In genomic region chr10:32376780-32377179, GRCh38 we compare ENCODE assay signal across 8 cellular contexts. TPM values are rescaled to one million over a fixed set of nuclear protein-coding genes. Genes with fewer than 3 reads are reported as not detected.
A peak's percentile ranks its signal among the peaks of the same experiment; 100 is the strongest.
DNase-seq lines count a peak whose midpoint lies in the region; ATAC-seq and TF ChIP-seq lines count a peak whose summit lies in the region.

No MANE protein-coding gene starts in this region.

- POLR2A ChIA-PET in naive thymus-derived CD8-positive, alpha-beta T cell (lab: Charles Lee), result interaction anchor here (0.6 to 4.0 kb wide), 2 partner anchors 68 to 118 kb away, joined by 3 to 64 read pairs; partner anchors contain the start of gene CCDC7

- H3K27me3 Mint-ChIP-seq in naive thymus-derived CD8-positive, alpha-beta T cell, result no peaks in the 10 kb centered on the region

- H3K9ac ChIP-seq in HUES6 (ENCODE audit: low read length) (peak overlapping the region; percentile 36), colonic mucosa (ENCODE audit: low read depth in 2 of 2, low read length in 2 of 2) (peak overlapping the region; percentile 24 to 79)

- H3K27ac ChIP-seq in HUES6 (ENCODE audit: low read depth, low read length), result no peak overlapping the region
- H3K27ac ChIP-seq in colonic mucosa, result no peak overlapping the region

- peaks cover 8 to 43% (median 33%) of the 10 kb centered on the region in 4 donors for H3K4me1 Mint-ChIP-seq in naive thymus-derived CD8-positive, alpha-beta T cell

- TF ChIP-seq CTCF in BE2C (IDR thresholded peaks at IDR 0.05; ENCODE audit: low read depth, low read length) (no peak), colonic mucosa (IDR thresholded peaks at IDR 0.05) (no peak)

- DNase-seq in BE2C (no peak), colonic mucosa (no peak), NCI-H2171 treated with DMSO at 0.1 percent for 48 hours (lab: John Stamatoyannopoulos, UW) (no peak), NCI-H510A (lab: John Stamatoyannopoulos, UW) (no peak), GM19238 (ENCODE audit: insufficient read length, low spot score) (no peak)
- DNase-seq in naive thymus-derived CD8-positive, alpha-beta T cell, result no peak
- DNase-seq in stimulated activated CD4-positive, alpha-beta T cell treated with anti-CD3 and anti-CD28 coated beads, Interleukin-4, amount 100 ng/mL, for 1 hour, result no peak

- ATAC-seq in naive thymus-derived CD8-positive, alpha-beta T cell, result no peak

- H3K9me3 ChIP-seq in BE2C (no peaks in the 10 kb centered on the region; the same call in 1 of the 2 replicates), HUES6 (ENCODE audit: control insufficient read depth, insufficient read depth, low read depth, low read length) (no peaks in the 10 kb centered on the region), colonic mucosa (no peaks in the 10 kb centered on the region)

- H3K4me3 Mint-ChIP-seq in naive thymus-derived CD8-positive, alpha-beta T cell, result peak overlapping the region in 3 of 10 donors; percentile 85 to 91 (median 91)

- no peaks in the 10 kb centered on the region for H3K36me3 ChIP-seq in BE2C
- H3K36me3 ChIP-seq in HUES6 (ENCODE audit: control insufficient read depth, insufficient read depth, low read length), result no peaks in the 10 kb centered on the region
- H3K36me3 ChIP-seq in colonic mucosa, result no peaks in the 10 kb centered on the region

- no peaks in the 10 kb centered on the region; the same call in 1 of the 2 replicates for H3K4me1 ChIP-seq in BE2C
- peaks cover 8% of the 10 kb centered on the region for H3K4me1 ChIP-seq in HUES6 (ENCODE audit: control insufficient read depth, insufficient read depth, low read length)
- H3K4me1 ChIP-seq in colonic mucosa, result peaks cover 5% of the 10 kb centered on the region

- intact Hi-C loops in colonic mucosa (cut with DNase I), result no loop called here

- peaks cover 0 to 3% (median 0%) of the 10 kb centered on the region in 9 donors for H3K9me3 Mint-ChIP-seq in naive thymus-derived CD8-positive, alpha-beta T cell

- H3K4me3 ChIP-seq in BE2C (ENCODE audit: low read depth, low read length), result peak overlapping the region; percentile 87
- peak overlapping the region; percentile 71 for H3K4me3 ChIP-seq in HUES6 (ENCODE audit: low read depth, low read length)
- H3K4me3 ChIP-seq in colonic mucosa, result peak overlapping the region; percentile 53

- peaks cover 0 to 9% (median 7%) of the 10 kb centered on the region in 3 donors for H3K36me3 Mint-ChIP-seq in naive thymus-derived CD8-positive, alpha-beta T cell

- peak overlapping the region in 9 of 10 donors; percentile 49 to 90 (median 85) for H3K27ac Mint-ChIP-seq in naive thymus-derived CD8-positive, alpha-beta T cell

- H3K27me3 ChIP-seq in BE2C (no peaks in the 10 kb centered on the region), HUES6 (ENCODE audit: control insufficient read depth, insufficient read depth, low read length) (no peaks in the 10 kb centered on the region), colonic mucosa (no peaks in the 10 kb centered on the region)

RNA-seq across cellular contexts. Expression of gene EPC1, which starts 29.8 kb away (rescaled TPM):
- 43.5 TPM for polyA plus RNA-seq in BE2C (2012; ENCODE audit: insufficient read depth, insufficient read length, low read depth)
- total RNA-seq in colonic mucosa, result 10 to 100 TPM; 24.5 to 30.9 TPM
- 100 to 1,000 TPM; 128 to 131 TPM for total RNA-seq in naive thymus-derived CD8-positive, alpha-beta T cell
- polyA plus RNA-seq in naive thymus-derived CD8-positive, alpha-beta T cell, result 10 to 100 TPM; 36.9 to 48.5 (median 46.2) TPM

Comparison
In these comparisons a context has a peak if more than half of its experiments do, and no peak if none do; other contexts are left out.
1. RNA of gene EPC1, which starts 29.8 kb away (total RNA-seq): 128 to 131 TPM in naive thymus-derived CD8-positive, alpha-beta T cell; 24.5 to 30.9 TPM in colonic mucosa; every median in the first group is over 4 times any median in the second.
2. Peak in every context shown above with its lines, with median percentiles within 50 percentile points of each other: H3K4me3 ChIP-seq.